Comparison of ENCODE assay signal across 11 cellular contexts in genomic region chr3:46406440-46406785, GRCh38. TPM values are rescaled to one million over a fixed set of nuclear protein-coding genes. Genes with fewer than 3 reads are reported as not detected.
DNase-seq lines count a peak whose midpoint lies in the region; ATAC-seq and TF ChIP-seq lines count a peak whose summit lies in the region.
"Had no signal": no experiment of that assay in that cellular context is flagged by ENCODE, and none has a peak within 500 bp of the region (broad histone marks: within the 10 kb centered on the region; RNA-seq: fewer than 3 reads in every experiment).

No MANE protein-coding gene starts in this region.

- peaks cover 6% of the 10 kb centered on the region for H3K4me1 Mint-ChIP-seq in T-helper 17 cell

- H3K9me3 ChIP-seq in HEK293 (ENCODE audit: control insufficient read depth, insufficient read depth, low read depth, low read length) (no peaks in the 10 kb centered on the region), T-helper 17 cell (ENCODE audit: control insufficient read depth, low read length, poor library complexity, severe bottlenecking) (no peaks in the 10 kb centered on the region), spleen (no peaks in the 10 kb centered on the region)

- H3K36me3 ChIP-seq in HEK293 (ENCODE audit: control insufficient read depth in 2 of 2, insufficient read depth in 1 of 2, low read length in 2 of 2) (no peaks in the 10 kb centered on the region), spleen (peaks cover 0 to 12% (median 0%) of the 10 kb centered on the region in 6 donors)

- WGBS in spleen, 5 donors, result 31 to 59% (median 40%) methylated on average over 4 of the region's 4 CpGs

- POLR2A ChIA-PET in HEK293 (lab: Yijun Ruan, JAX), result no interaction called here

- peak overlapping the region; percentile 69 for H3K4me3 Mint-ChIP-seq in T-helper 17 cell

- CTCF ChIA-PET in HEK293 (lab: Yijun Ruan, JAX), result no interaction called here

- TF ChIP-seq POLR2A in spleen (IDR thresholded peaks at IDR 0.05), result no peak

- DNase-seq in T-helper 17 cell, result no peak
- DNase-seq in spleen, result no peak
- no peak for DNase-seq in hypothalamus (lab: John Stamatoyannopoulos, UW)
- DNase-seq in foreskin fibroblast, result no peak
- DNase-seq: NCI-H146 had no signal

- TF ChIP-seq CTCF in HEK293 (tag by site-specific recombination; IDR thresholded peaks at IDR 0.05) (no peak), spleen (IDR thresholded peaks at IDR 0.05 in 8 of 11, conservative IDR thresholded peaks at IDR 0.05 in 3 of 11) (no peak), foreskin fibroblast (IDR thresholded peaks at IDR 0.05; ENCODE audit: low read depth, low read length) (no peak)

- H3K27me3 ChIP-seq in layer of hippocampus (ENCODE audit: control insufficient read depth, insufficient read depth, low read length), result no peaks in the 10 kb centered on the region
- no peaks in the 10 kb centered on the region for H3K27me3 ChIP-seq in spleen (replicated peaks in 1 of 7)

- intact Hi-C loops in spleen (cut with DNase I; ENCODE audit: low total_unique reads), result no loop called here

- peak overlapping the region; percentile 72 for H3K27ac Mint-ChIP-seq in T-helper 17 cell

- no peaks in the 10 kb centered on the region for H3K36me3 Mint-ChIP-seq in T-helper 17 cell (ENCODE audit: low read depth)

- H3K4me1 ChIP-seq in HEK293 (ENCODE audit: control insufficient read depth, insufficient read depth, low read length) (no peaks in the 10 kb centered on the region), spleen (peaks cover 12 to 78% (median 61%) of the 10 kb centered on the region in 6 donors)

- H3K27me3 Mint-ChIP-seq in T-helper 17 cell, result peaks cover 26% of the 10 kb centered on the region

- no peak overlapping the region for H3K4me3 ChIP-seq in HEK293 (ENCODE audit: low read depth, low read length)
- H3K4me3 ChIP-seq in spleen, result peak overlapping the region in 2 of 8 donors; percentile 40 to 67
- H3K4me3 ChIP-seq in foreskin fibroblast (ENCODE audit: low read depth in 1 of 2, low read length in 2 of 2), result no peak overlapping the region

- ATAC-seq in T-helper 17 cell (peak; percentile 38), HG02885 (IDR thresholded peaks at IDR 0.05; ENCODE audit: poor library complexity, unreplicated experiment) (no peak), HG02970 (IDR thresholded peaks at IDR 0.05; ENCODE audit: low FRiP score, unreplicated experiment) (no peak)

- no peak overlapping the region for H3K27ac ChIP-seq in HEK293 (ENCODE audit: extremely low read depth, low read depth, low read length)
- H3K27ac ChIP-seq in layer of hippocampus (ENCODE audit: low read depth, low read length), result peak overlapping the region; percentile 66
- peak overlapping the region; percentile 76 to 91 (median 86) for H3K27ac ChIP-seq in spleen

TF ChIP-seq in HEK293, 187 proteins besides CTCF, POLR2A, EP300 and RAD21:
- TF ChIP-seq ZNF121 (tag by site-specific recombination; IDR thresholded peaks at IDR 0.05) (no peak), EGR2 (tag by site-specific recombination; IDR thresholded peaks at IDR 0.05; ENCODE audit: low read depth) (0 out of 2 replicates have a peak, but pooled peaks have one; percentile 24)

RNA-seq across cellular contexts. Expression of gene CCRL2, which starts 0.6 kb away (rescaled TPM):
- 1 to 10 TPM; 1.9 to 2.4 TPM for total RNA-seq in T-helper 17 cell
- total RNA-seq in spleen, result 10 to 100 TPM in 6 of 7 donors, 1 to 10 TPM in 1; 9.9 to 21.7 (median 15.5) TPM
- polyA plus RNA-seq in spleen, result 10 to 100 TPM in 1 of 3 donors, 1 to 10 TPM in 2; 4.8 to 12.0 (median 5.6) TPM

RNA-seq across cellular contexts. Expression of gene CCR5, which starts 35.7 kb away (rescaled TPM):
- total RNA-seq in T-helper 17 cell (1 to 10 TPM; 3.2 to 8.3 TPM), spleen (10 to 100 TPM in 3 of 7 donors, 1 to 10 TPM in 4; 5.0 to 15.5 (median 9.5) TPM)
- 1 to 10 TPM; 2.0 to 5.8 (median 2.4) TPM for polyA plus RNA-seq in spleen
- total RNA-seq: myocyte had no signal

RNA-seq across cellular contexts. Expression of gene CCR2, which starts 52.5 kb away (rescaled TPM):
- 10 to 100 TPM; 12.4 to 14.2 TPM for total RNA-seq in T-helper 17 cell
- 10 to 100 TPM; 14.3 to 54.4 (median 26.7) TPM for total RNA-seq in spleen
- polyA plus RNA-seq in spleen, result 1 to 10 TPM; 2.0 to 5.8 (median 5.0) TPM
- total RNA-seq: myocyte had no signal
- polyA plus RNA-seq: fibroblast of lung had no signal

RNA-seq across cellular contexts. Expression of gene LTF, which starts 58.3 kb away (rescaled TPM):
- total RNA-seq in T-helper 17 cell (not detected), spleen (100 to 1,000 TPM in 3 of 7 donors, 10 to 100 TPM in 4; 48.2 to 598 (median 63.2) TPM)
- 10 to 100 TPM; 15.2 to 34.7 (median 16.7) TPM for polyA plus RNA-seq in spleen
- total RNA-seq: fibroblast of lung had no signal
- polyA plus RNA-seq: fibroblast of lung had no signal
